In genomic region chr10:3563298-3563697, GRCh38 we compare ENCODE assay signal across 21 cellular contexts.
DNase-seq lines count a peak whose midpoint lies in the region; ATAC-seq and TF ChIP-seq lines count a peak whose summit lies in the region.
"Had no signal": no experiment of that assay in that cellular context is flagged by ENCODE, and none has a peak within 500 bp of the region (broad histone marks: within the 10 kb centered on the region; RNA-seq: fewer than 3 reads in every experiment).

No MANE protein-coding gene starts in this region.

- DNase-seq in activated CD4-positive, alpha-beta T cell treated with anti-CD3 and anti-CD28 coated beads for 4 hours, result peak; percentile 20 to 55
- DNase-seq in activated CD4-positive, alpha-beta T cell treated with anti-CD3 and anti-CD28 coated beads for 1 hour, result no peak
- peak; percentile 37 for DNase-seq in activated CD4-positive, alpha-beta memory T cell treated with anti-CD3 and anti-CD28 coated beads, Interleukin-2, amount 10 ng/mL, durations not matched to agents 7 days and 5 days
- DNase-seq in nephron progenitor cell, result no peak
- peak in 2 of 3 experiments; percentile 17 to 22 for DNase-seq in stimulated activated CD4-positive, alpha-beta T cell treated with anti-CD3 and anti-CD28 coated beads, TNF-alpha, amount 100 ng/mL, for 4 hours (ENCODE audit: low read depth in 3 of 3)
- no peak for DNase-seq in HCEC 1CT
- DNase-seq in NCI-H526 treated with DMSO at 0.1 percent for 48 hours (lab: John Stamatoyannopoulos, UW), result no peak
- DNase-seq: adrenal gland, COR-L47, kidney glomerular epithelial cell, mammary epithelial cell, MV-4-11, NCI-H1694 treated with DMSO at 0.1 percent for 48 hours, NCI-H2227 treated with DMSO at 0.1 percent for 48 hours, NCI-H82, nucleus accumbens, PC-3, SIG-M5, T-cell had no signal

- no peak for TF ChIP-seq CTCF in nephron progenitor cell (IDR thresholded peaks at IDR 0.05)

- H3K36me3 Mint-ChIP-seq in activated CD4-positive, alpha-beta memory T cell treated with anti-CD3 and anti-CD28 coated beads, Interleukin-2, amount 10 ng/mL, durations not matched to agents 7 days and 5 days (ENCODE audit: low read depth), result no peaks in the 10 kb centered on the region
- H3K36me3 Mint-ChIP-seq in nephron progenitor cell (ENCODE audit: low read depth), result no peaks in the 10 kb centered on the region
- H3K36me3 Mint-ChIP-seq: T-cell had no signal

- H3K4me3 Mint-ChIP-seq in activated CD4-positive, alpha-beta memory T cell treated with anti-CD3 and anti-CD28 coated beads, Interleukin-2, amount 10 ng/mL, durations not matched to agents 7 days and 5 days, result no peak overlapping the region
- no peak overlapping the region for H3K4me3 Mint-ChIP-seq in nephron progenitor cell
- H3K4me3 Mint-ChIP-seq: B cell, T-cell had no signal

- POLR2A ChIA-PET in activated CD4-positive, alpha-beta memory T cell treated with anti-CD3 and anti-CD28 coated beads, Interleukin-2, amount 10 ng/mL, durations not matched to agents 7 days and 5 days (lab: Charles Lee), result no interaction called here

- no peaks in the 10 kb centered on the region for H3K27me3 Mint-ChIP-seq in activated CD4-positive, alpha-beta memory T cell treated with anti-CD3 and anti-CD28 coated beads, Interleukin-2, amount 10 ng/mL, durations not matched to agents 7 days and 5 days
- H3K27me3 Mint-ChIP-seq in nephron progenitor cell (ENCODE audit: low read depth, poor library complexity), result peaks cover 6% of the 10 kb centered on the region

- H3K27ac Mint-ChIP-seq in activated CD4-positive, alpha-beta memory T cell treated with anti-CD3 and anti-CD28 coated beads, Interleukin-2, amount 10 ng/mL, durations not matched to agents 7 days and 5 days, result no peak overlapping the region
- H3K27ac Mint-ChIP-seq in nephron progenitor cell, result peak overlapping the region; percentile 18
- H3K27ac Mint-ChIP-seq: B cell, T-cell had no signal

- H3K4me1 Mint-ChIP-seq in activated CD4-positive, alpha-beta memory T cell treated with anti-CD3 and anti-CD28 coated beads, Interleukin-2, amount 10 ng/mL, durations not matched to agents 7 days and 5 days, result peaks cover 20% of the 10 kb centered on the region
- no peaks in the 10 kb centered on the region for H3K4me1 Mint-ChIP-seq in nephron progenitor cell
- H3K4me1 Mint-ChIP-seq: B cell had no signal

- ATAC-seq in GM18511 (IDR thresholded peaks at IDR 0.05; ENCODE audit: unreplicated experiment), result no peak
- ATAC-seq: PC-3, T-cell had no signal

- no peaks in the 10 kb centered on the region for H3K9me3 Mint-ChIP-seq in activated CD4-positive, alpha-beta memory T cell treated with anti-CD3 and anti-CD28 coated beads, Interleukin-2, amount 10 ng/mL, durations not matched to agents 7 days and 5 days
- peaks cover 8% of the 10 kb centered on the region for H3K9me3 Mint-ChIP-seq in nephron progenitor cell

- CTCF ChIA-PET in activated CD4-positive, alpha-beta memory T cell treated with anti-CD3 and anti-CD28 coated beads, Interleukin-2, amount 10 ng/mL, durations not matched to agents 7 days and 5 days (lab: Charles Lee), result no interaction called here

Comparison
In these comparisons a context has a peak if more than half of its experiments do, and no peak if none do; other contexts are left out.
1. DNase-seq: peak in activated CD4-positive, alpha-beta T cell treated with anti-CD3 and anti-CD28 coated beads for 4 hours (2 of 2), activated CD4-positive, alpha-beta memory T cell treated with anti-CD3 and anti-CD28 coated beads, Interleukin-2, amount 10 ng/mL, durations not matched to agents 7 days and 5 days (single experiment) and stimulated activated CD4-positive, alpha-beta T cell treated with anti-CD3 and anti-CD28 coated beads, TNF-alpha, amount 100 ng/mL, for 4 hours (2 of 3); none in activated CD4-positive, alpha-beta T cell treated with anti-CD3 and anti-CD28 coated beads for 1 hour (single experiment), nephron progenitor cell (single experiment), HCEC 1CT (single experiment) and NCI-H526 treated with DMSO at 0.1 percent for 48 hours (single experiment).